17 cellular contexts compared by ENCODE assay signal in genomic region chr5:96096724-96097123, GRCh38.
DNase-seq lines count a peak whose midpoint lies in the region; ATAC-seq and TF ChIP-seq lines count a peak whose summit lies in the region.
"Had no signal": no experiment of that assay in that cellular context is flagged by ENCODE, and none has a peak within 500 bp of the region (broad histone marks: within the 10 kb centered on the region; RNA-seq: fewer than 3 reads in every experiment).

No MANE protein-coding gene starts in this region.

- H4K20me1 ChIP-seq in SK-N-SH (ENCODE audit: insufficient read depth): no peaks in the 10 kb centered on the region

- no peak overlapping the region for H3K4me3 Mint-ChIP-seq in HFFc6
- no peak overlapping the region for H3K4me3 Mint-ChIP-seq in WTC11
- H3K4me3 Mint-ChIP-seq: CD8-positive, alpha-beta memory T cell; T-helper 1 cell treated with Interleukin-12 subunit alpha and Interleukin-12 subunit beta and Interleukin-4 antibody, amounts not matched to agents 30 μg/mL and 1 μg/mL, for 36 hours had no signal

- no peaks in the 10 kb centered on the region for H3K9me3 ChIP-seq in SK-N-SH

- POLR2A ChIA-PET in SK-N-SH (lab: Yijun Ruan, JAX) (no interaction called here), WTC11 (lab: Charles Lee) (no interaction called here)

- no peak overlapping the region for H3K4me2 ChIP-seq in SK-N-SH

- H2AFZ ChIP-seq in SK-N-SH (ENCODE audit: low read depth): no peak overlapping the region

- no peaks in the 10 kb centered on the region; the same call in 1 of the 2 replicates for H3K27me3 Mint-ChIP-seq in HFFc6 (ENCODE audit: insufficient read depth)
- H3K27me3 Mint-ChIP-seq in WTC11 (ENCODE audit: low read depth): no peaks in the 10 kb centered on the region

- no peaks in the 10 kb centered on the region; the same call in 1 of the 2 replicates for H3K9me3 Mint-ChIP-seq in HFFc6
- peaks cover 12% of the 10 kb centered on the region for H3K9me3 Mint-ChIP-seq in WTC11
- H3K9me3 Mint-ChIP-seq: T-helper 1 cell treated with Interleukin-12 subunit alpha and Interleukin-12 subunit beta and Interleukin-4 antibody, amounts not matched to agents 30 μg/mL and 1 μg/mL, for 36 hours had no signal

- H3K36me3 Mint-ChIP-seq in HFFc6 (ENCODE audit: low read depth) (0 out of 2 replicates have a peak, but pooled peaks cover 4% of the 10 kb centered on the region), WTC11 (no peaks in the 10 kb centered on the region)
- H3K36me3 Mint-ChIP-seq: CD8-positive, alpha-beta memory T cell had no signal

- CTCF ChIA-PET in SK-N-SH (lab: Yijun Ruan, JAX): interaction anchor here (0.6 kb wide), 1 partner anchor 272 kb away, joined by 3 read pairs; no protein-coding TSS in a partner anchor
- CTCF ChIA-PET in WTC11 (lab: Charles Lee): no interaction called here

- no peak for TF ChIP-seq RAD21 in SK-N-SH (IDR thresholded peaks at IDR 0.05; ENCODE audit: low read length)

- H3K4me1 ChIP-seq in SK-N-SH (ENCODE audit: control insufficient read depth in 1 of 2, insufficient read depth in 2 of 2, low read depth in 1 of 2, low read length in 1 of 2) (peaks cover 0 to 21% of the 10 kb centered on the region in 2 experiments; a peak in 2 of 4 replicates), foreskin keratinocyte (peaks cover 33% of the 10 kb centered on the region)

- WGBS in SK-N-SH (ENCODE audit: low lambda C conversion rate): 28% methylated on average over 2 of the region's 2 CpGs

- peaks cover 25% of the 10 kb centered on the region for H3F3A ChIP-seq in SK-N-SH (replicated peaks; ENCODE audit: insufficient read depth)

- peak overlapping the region in 1 of 2 experiments; percentile 44; a peak in 2 of 4 replicates for H3K27ac ChIP-seq in SK-N-SH (ENCODE audit: low read depth in 2 of 2, low read length in 1 of 2)
- no peak overlapping the region for H3K27ac ChIP-seq in foreskin keratinocyte

- no peak overlapping the region for H3K9ac ChIP-seq in SK-N-SH

- H3K27me3 ChIP-seq in SK-N-SH (ENCODE audit: insufficient read depth): no peaks in the 10 kb centered on the region
- no peaks in the 10 kb centered on the region for H3K27me3 ChIP-seq in foreskin keratinocyte

- ATAC-seq in foreskin keratinocyte: peak; percentile 6
- ATAC-seq in WTC11: no peak
- ATAC-seq in HG03175 (IDR thresholded peaks at IDR 0.05; ENCODE audit: unreplicated experiment): no peak
- ATAC-seq: Right ventricle myocardium inferior had no signal

- DNase-seq in AG20443 (ENCODE audit: low spot score) (peak; percentile 37), HFFc6 (no peak), SK-N-SH (no peak), foreskin keratinocyte (no peak), NCI-H2227 (lab: John Stamatoyannopoulos, UW; ENCODE audit: unreplicated experiment) (no peak), NCI-H2081 treated with DMSO at 0.1 percent for 48 hours (lab: John Stamatoyannopoulos, UW) (no peak), WTC11 (ENCODE audit: low spot score) (no peak)
- DNase-seq: CD8-positive, alpha-beta memory T cell; DMS 273 treated with DMSO at 0.1 percent for 48 hours; KG1; NCI-H1417 treated with DMSO at 0.1 percent for 48 hours; NCI-H2029; NCI-H524 treated with DMSO at 0.1 percent for 48 hours; NK-92 treated with Interleukin-12 subunit alpha and Interleukin-12 subunit beta, amount 100 ng/mL, for 24 hours had no signal

- no peaks in the 10 kb centered on the region for H3K9me2 ChIP-seq in SK-N-SH

- TF ChIP-seq CTCF in HFFc6 (IDR thresholded peaks at IDR 0.05) (no peak), SK-N-SH (IDR thresholded peaks at IDR 0.05) (no peak), foreskin keratinocyte (conservative IDR thresholded peaks at IDR 0.05) (peak; percentile 11), WTC11 (IDR thresholded peaks at IDR 0.05) (no peak)

- H3K4me3 ChIP-seq in SK-N-SH (ENCODE audit: low read depth in 2 of 2, low read length in 1 of 2): no peak overlapping the region

- peak in 1 of 2 experiments; percentile 38; a peak in 1 of 4 replicates for TF ChIP-seq EP300 in SK-N-SH (IDR thresholded peaks at IDR 0.05; ENCODE audit: borderline replicate concordance in 1 of 2, low read depth in 1 of 2, low read length in 1 of 2)

- H3K79me2 ChIP-seq in SK-N-SH (ENCODE audit: insufficient read depth): no peaks in the 10 kb centered on the region

- no peaks in the 10 kb centered on the region for H3K36me3 ChIP-seq in SK-N-SH (replicated peaks in 1 of 2; ENCODE audit: control insufficient read depth in 1 of 2, insufficient read depth in 2 of 2, low read length in 1 of 2)

- H3K27ac Mint-ChIP-seq in HFFc6: peak overlapping the region; percentile 25
- H3K27ac Mint-ChIP-seq in WTC11: no peak overlapping the region
- H3K27ac Mint-ChIP-seq: T-helper 1 cell treated with Interleukin-12 subunit alpha and Interleukin-12 subunit beta and Interleukin-4 antibody, amounts not matched to agents 30 μg/mL and 1 μg/mL, for 36 hours had no signal

- H3K4me1 Mint-ChIP-seq in HFFc6 (ENCODE audit: low read depth) (peaks cover 42% of the 10 kb centered on the region), WTC11 (peaks cover 18% of the 10 kb centered on the region)
- H3K4me1 Mint-ChIP-seq: CD8-positive, alpha-beta memory T cell had no signal

TF ChIP-seq in SK-N-SH, 30 proteins besides CTCF, POLR2A, EP300 and RAD21 (continues in another document):
- TF ChIP-seq RXRA (IDR thresholded peaks at IDR 0.05; ENCODE audit: borderline replicate concordance, low read depth) (no peak), GATA2 (CRISPR knock-in tag; IDR thresholded peaks at IDR 0.05) (no peak), TCF12 (IDR thresholded peaks at IDR 0.05) (peak; percentile 60), JUND (IDR thresholded peaks at IDR 0.05) (peak; percentile 58), NFIC (IDR thresholded peaks at IDR 0.05; ENCODE audit: borderline replicate concordance) (peak; percentile 38; the same call in 1 of the 2 replicates), NRF1 (IDR thresholded peaks at IDR 0.05; ENCODE audit: low read depth, low read length) (no peak), USF1 (IDR thresholded peaks at IDR 0.05; ENCODE audit: borderline replicate concordance, low read depth) (no peak)
- TF ChIP-seq, protein P1, sequence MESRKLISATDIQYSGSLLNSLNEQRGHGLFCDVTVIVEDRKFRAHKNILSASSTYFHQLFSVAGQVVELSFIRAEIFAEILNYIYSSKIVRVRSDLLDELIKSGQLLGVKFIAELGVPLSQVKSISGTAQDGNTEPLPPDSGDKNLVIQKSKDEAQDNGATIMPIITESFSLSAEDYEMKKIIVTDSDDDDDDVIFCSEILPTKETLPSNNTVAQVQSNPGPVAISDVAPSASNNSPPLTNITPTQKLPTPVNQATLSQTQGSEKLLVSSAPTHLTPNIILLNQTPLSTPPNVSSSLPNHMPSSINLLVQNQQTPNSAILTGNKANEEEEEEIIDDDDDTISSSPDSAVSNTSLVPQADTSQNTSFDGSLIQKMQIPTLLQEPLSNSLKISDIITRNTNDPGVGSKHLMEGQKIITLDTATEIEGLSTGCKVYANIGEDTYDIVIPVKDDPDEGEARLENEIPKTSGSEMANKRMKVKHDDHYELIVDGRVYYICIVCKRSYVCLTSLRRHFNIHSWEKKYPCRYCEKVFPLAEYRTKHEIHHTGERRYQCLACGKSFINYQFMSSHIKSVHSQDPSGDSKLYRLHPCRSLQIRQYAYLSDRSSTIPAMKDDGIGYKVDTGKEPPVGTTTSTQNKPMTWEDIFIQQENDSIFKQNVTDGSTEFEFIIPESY (IDR thresholded peaks at IDR 0.05; ENCODE audit: borderline replicate concordance, low read depth): no peak

TF ChIP-seq in WTC11, 78 proteins besides CTCF, POLR2A, EP300 and RAD21 (continues in another document):
- TF ChIP-seq EMX1 (CRISPR knock-in tag; IDR thresholded peaks at IDR 0.05): no peak
- TF ChIP-seq, protein P2, sequence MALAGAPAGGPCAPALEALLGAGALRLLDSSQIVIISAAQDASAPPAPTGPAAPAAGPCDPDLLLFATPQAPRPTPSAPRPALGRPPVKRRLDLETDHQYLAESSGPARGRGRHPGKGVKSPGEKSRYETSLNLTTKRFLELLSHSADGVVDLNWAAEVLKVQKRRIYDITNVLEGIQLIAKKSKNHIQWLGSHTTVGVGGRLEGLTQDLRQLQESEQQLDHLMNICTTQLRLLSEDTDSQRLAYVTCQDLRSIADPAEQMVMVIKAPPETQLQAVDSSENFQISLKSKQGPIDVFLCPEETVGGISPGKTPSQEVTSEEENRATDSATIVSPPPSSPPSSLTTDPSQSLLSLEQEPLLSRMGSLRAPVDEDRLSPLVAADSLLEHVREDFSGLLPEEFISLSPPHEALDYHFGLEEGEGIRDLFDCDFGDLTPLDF (CRISPR knock-in tag; IDR thresholded peaks at IDR 0.05): no peak
- no peak for TF ChIP-seq ZNF396 (CRISPR knock-in tag; IDR thresholded peaks at IDR 0.05; ENCODE audit: borderline replicate concordance)
- TF ChIP-seq USF1 (CRISPR knock-in tag; IDR thresholded peaks at IDR 0.05): no peak
